ENCODE assay signal across 8 cellular contexts in genomic region chr3:196631655-196632032, GRCh38. TPM values are rescaled to one million over a fixed set of nuclear protein-coding genes. Genes with fewer than 3 reads are reported as not detected.
DNase-seq lines count a peak whose midpoint lies in the region; ATAC-seq, FAIRE-seq and TF ChIP-seq lines count a peak whose summit lies in the region.

No MANE protein-coding gene starts in this region.

- peak overlapping the region; percentile 94 for H3K27ac Mint-ChIP-seq in CD4-positive, alpha-beta T cell
- H3K27ac Mint-ChIP-seq in astrocyte (ENCODE audit: unreplicated experiment) = peak overlapping the region; percentile 76

- H3K4me1 Mint-ChIP-seq in CD4-positive, alpha-beta T cell (ENCODE audit: low read depth) = peaks cover 65% of the 10 kb centered on the region
- H3K4me1 Mint-ChIP-seq in astrocyte (ENCODE audit: low read depth, unreplicated experiment) = peaks cover 12% of the 10 kb centered on the region

- POLR2A ChIA-PET in CD4-positive, alpha-beta T cell (lab: Charles Lee) = interaction anchor here (0.6 to 4.5 kb wide), 22 partner anchors 11 to 310 kb away, joined by 3 to 80 read pairs (median 6); partner anchors contain the start of genes CEP19, FBXO45, NCBP2 and NRROS

- H3K9ac ChIP-seq in astrocyte (ENCODE audit: low read length) = peak overlapping the region; percentile 85

- H3K4me1 ChIP-seq in astrocyte (ENCODE audit: insufficient read depth, low read length) = peaks cover 10% of the 10 kb centered on the region
- H3K4me1 ChIP-seq in lower lobe of right lung = peaks cover 30% of the 10 kb centered on the region
- no peaks in the 10 kb centered on the region for H3K4me1 ChIP-seq in uterus

- H3K36me3 ChIP-seq in astrocyte (ENCODE audit: insufficient read depth, low read length) (no peaks in the 10 kb centered on the region), lower lobe of right lung (no peaks in the 10 kb centered on the region), uterus (no peaks in the 10 kb centered on the region)

- no peaks in the 10 kb centered on the region for H3K9me3 ChIP-seq in CD4-positive, alpha-beta T cell (ENCODE audit: control insufficient read depth, low read length)
- no peaks in the 10 kb centered on the region for H3K9me3 ChIP-seq in astrocyte (ENCODE audit: insufficient read depth, low read depth, low read length)
- H3K9me3 ChIP-seq in lower lobe of right lung = no peaks in the 10 kb centered on the region
- H3K9me3 ChIP-seq in uterus = no peaks in the 10 kb centered on the region

- H3K27me3 Mint-ChIP-seq in CD4-positive, alpha-beta T cell = no peaks in the 10 kb centered on the region
- H3K27me3 Mint-ChIP-seq in astrocyte (ENCODE audit: low read depth, unreplicated experiment) = peaks cover 10% of the 10 kb centered on the region

- no peaks in the 10 kb centered on the region for H3K27me3 ChIP-seq in CD4-positive, alpha-beta T cell (ENCODE audit: control insufficient read depth, insufficient read depth, low read length)
- H3K27me3 ChIP-seq in astrocyte (ENCODE audit: insufficient read depth, low read length) (no peaks in the 10 kb centered on the region), lower lobe of right lung (ENCODE audit: low read depth) (no peaks in the 10 kb centered on the region), uterus (no peaks in the 10 kb centered on the region)

- FAIRE-seq in astrocyte (lab: Jason Lieb, UNC) = no peak

- TF ChIP-seq POLR2A in uterus (IDR thresholded peaks at IDR 0.05) = no peak

- TF ChIP-seq CTCF in CD4-positive, alpha-beta T cell (IDR thresholded peaks at IDR 0.05) = no peak
- TF ChIP-seq CTCF in astrocyte (IDR thresholded peaks at IDR 0.05; ENCODE audit: insufficient read depth, low read depth, low read length) (no peak), lower lobe of right lung (IDR thresholded peaks at IDR 0.05) (no peak), uterus (IDR thresholded peaks at IDR 0.05) (no peak)

- no peaks in the 10 kb centered on the region for H4K20me1 ChIP-seq in astrocyte (ENCODE audit: insufficient read depth, low read length)

- CTCF ChIA-PET in CD4-positive, alpha-beta T cell (lab: Charles Lee) = interaction anchor here (0.9 to 2.9 kb wide), 7 partner anchors 13 to 109 kb away, joined by 3 to 23 read pairs (median 5); no protein-coding TSS in a partner anchor

- H2AFZ ChIP-seq in astrocyte (ENCODE audit: low read depth, low read length) = peak overlapping the region; percentile 78

- no peaks in the 10 kb centered on the region for H3K36me3 Mint-ChIP-seq in CD4-positive, alpha-beta T cell (ENCODE audit: low read depth)
- H3K36me3 Mint-ChIP-seq in astrocyte (ENCODE audit: low read depth, unreplicated experiment) = no peaks in the 10 kb centered on the region

- peak overlapping the region; percentile 90 for H3K4me3 Mint-ChIP-seq in CD4-positive, alpha-beta T cell
- H3K4me3 Mint-ChIP-seq in astrocyte (ENCODE audit: unreplicated experiment) = peak overlapping the region; percentile 91

- peak in 1 of 10 experiments; percentile 13 for DNase-seq in CD4-positive, alpha-beta T cell
- DNase-seq in Jurkat, Clone E6-1 (ENCODE audit: low read depth, low spot score) = no peak
- no peak for DNase-seq in astrocyte (ENCODE audit: low read depth)
- DNase-seq in lower lobe of right lung = no peak
- no peak for DNase-seq in uterus
- no peak for DNase-seq in NCI-H1092 (lab: John Stamatoyannopoulos, UW)

- H3K4me2 ChIP-seq in astrocyte (ENCODE audit: low read length) = peak overlapping the region; percentile 86

- peak overlapping the region; percentile 51 for H3K4me3 ChIP-seq in Jurkat, Clone E6-1 (ENCODE audit: low read length)
- peak overlapping the region; percentile 75 for H3K4me3 ChIP-seq in astrocyte (ENCODE audit: insufficient read depth, low read depth, low read length)
- H3K4me3 ChIP-seq in lower lobe of right lung = peak overlapping the region; percentile 67
- peak overlapping the region; percentile 49 to 59 for H3K4me3 ChIP-seq in uterus

- H3K9me3 Mint-ChIP-seq in CD4-positive, alpha-beta T cell = no peaks in the 10 kb centered on the region
- no peaks in the 10 kb centered on the region for H3K9me3 Mint-ChIP-seq in astrocyte (ENCODE audit: unreplicated experiment)

- H3K27ac ChIP-seq in CD4-positive, alpha-beta T cell (ENCODE audit: low read depth, low read length) = peak overlapping the region; percentile 90
- no peak overlapping the region for H3K27ac ChIP-seq in astrocyte (ENCODE audit: low read depth, low read length)
- H3K27ac ChIP-seq in lower lobe of right lung = peak overlapping the region; percentile 94
- peak overlapping the region; percentile 78 to 85 for H3K27ac ChIP-seq in uterus

- intact Hi-C loops in CD4-positive, alpha-beta T cell (cut with DNase I, micrococcal nuclease) = loop anchor here (1.0 to 2.0 kb wide), 3 partner anchors 9 to 53 kb away; no protein-coding TSS in a partner anchor
- intact Hi-C loops in lower lobe of right lung (cut with DNase I) = no loop called here
- intact Hi-C loops in uterus (cut with DNase I; ENCODE audit: low total_unique reads) = no loop called here

- H3K79me2 ChIP-seq in astrocyte (ENCODE audit: insufficient read depth, low read length) = no peaks in the 10 kb centered on the region

- ATAC-seq in CD4-positive, alpha-beta T cell (ENCODE audit: poor library complexity) = peak; percentile 15
- no peak for ATAC-seq in lower lobe of right lung
- ATAC-seq in HG02571 (IDR thresholded peaks at IDR 0.05; ENCODE audit: unreplicated experiment) = no peak
- no peak for ATAC-seq in GM18909 (IDR thresholded peaks at IDR 0.05; ENCODE audit: poor library complexity, unreplicated experiment)

RNA-seq across cellular contexts. Expression of gene NRROS, which starts 7.8 kb away (rescaled TPM):
- 1 to 10 TPM; 7.4 to 8.4 TPM for total RNA-seq in CD4-positive, alpha-beta T cell
- 43.7 TPM for polyA plus RNA-seq in Jurkat, Clone E6-1 (2012; ENCODE audit: insufficient read depth, insufficient read length)
- total RNA-seq in astrocyte (not detected in 2 replicates), lower lobe of right lung (20.7 TPM), uterus (10 to 100 TPM in 1 of 4 donors, 1 to 10 TPM in 3; 6.5 to 36.8 (median 7.6) TPM)

Comparison
In these comparisons a context has a peak if more than half of its experiments do, and no peak if none do; other contexts are left out.
1. intact Hi-C loops: an anchor here in CD4-positive, alpha-beta T cell (1.0 to 2.0 kb wide); none called in lower lobe of right lung and uterus.